30 cellular contexts compared by ENCODE assay signal in the genomic region with DNA sequence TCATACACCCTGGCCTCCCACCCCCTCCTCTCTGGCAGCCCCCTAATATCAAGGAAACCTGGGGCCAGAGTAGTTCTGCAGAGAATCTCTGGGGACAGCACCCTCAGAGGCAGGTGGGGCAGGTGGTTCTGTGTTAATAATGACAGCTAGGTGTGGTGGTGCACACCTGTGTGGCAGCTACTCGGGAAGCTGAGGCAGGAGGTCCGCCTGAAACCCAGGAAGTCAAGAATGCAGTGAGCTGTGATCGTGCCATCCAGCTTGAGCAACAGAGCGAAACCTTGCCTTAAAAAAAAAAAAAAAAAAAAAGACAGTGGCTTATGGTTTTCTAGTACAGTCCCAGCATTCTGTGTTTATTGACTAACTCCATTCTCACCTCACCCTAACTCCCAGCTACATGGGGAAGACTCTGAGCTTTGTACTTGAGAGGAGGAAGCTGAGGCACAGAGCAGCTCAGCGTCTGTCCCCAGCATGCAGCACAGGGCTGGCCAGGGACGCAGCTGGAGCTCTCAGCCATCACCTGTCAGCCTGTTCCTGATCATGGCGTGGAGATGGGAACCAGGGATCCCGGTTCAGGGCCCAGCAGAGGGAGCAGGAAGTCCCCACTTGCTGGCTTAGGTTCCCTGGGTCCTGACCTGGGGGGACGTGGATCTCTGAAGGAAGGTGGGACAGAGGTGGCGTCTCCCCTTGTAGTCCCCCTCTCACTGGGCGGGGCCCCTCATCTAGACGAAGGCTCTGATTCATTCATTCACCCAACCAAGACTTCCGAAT. TPM values are rescaled to one million over a fixed set of nuclear protein-coding genes. Genes with fewer than 3 reads are reported as not detected.
DNase-seq lines count a peak whose midpoint lies in the region; ATAC-seq, FAIRE-seq and TF ChIP-seq lines count a peak whose summit lies in the region.
"Had no signal": no experiment of that assay in that cellular context is flagged by ENCODE, and none has a peak within 500 bp of the region (broad histone marks: within the 10 kb centered on the region; RNA-seq: fewer than 3 reads in every experiment).

No MANE protein-coding gene starts in this region.

- H3K79me2 ChIP-seq in GM12878 (ENCODE audit: control insufficient read depth, insufficient read depth, low read length): no peaks in the 10 kb centered on the region

- TF ChIP-seq CTCF in GM12878 (IDR thresholded peaks at IDR 0.05 in 2 of 3, conservative IDR thresholded peaks at IDR 0.05 in 1 of 3; ENCODE audit: control insufficient read depth in 2 of 3, extremely low read depth in 1 of 3, insufficient read depth in 1 of 3, low read depth in 3 of 3, low read length in 3 of 3) (no peak), psoas muscle (IDR thresholded peaks at IDR 0.05) (no peak)

- in situ Hi-C loops in GM12878 (cut with MboI): no loop called here

- no peak overlapping the region for H2AFZ ChIP-seq in GM12878 (ENCODE audit: control insufficient read depth, low read depth, low read length)

- RAD21 ChIA-PET in GM12878 (lab: Charles Lee; ENCODE audit: unreplicated experiment): no interaction called here

- H3K9ac ChIP-seq in BLaER1 (no peak overlapping the region), GM12878 (ENCODE audit: control insufficient read depth, insufficient read depth, low read length) (no peak overlapping the region)

- H3K27ac Mint-ChIP-seq in naive B cell: peak overlapping the region in 2 of 6 donors; percentile 6 to 51
- H3K27ac Mint-ChIP-seq: activated naive CD4-positive, alpha-beta T cell treated with anti-CD3 and anti-CD28 coated beads, Interleukin-2, amount 10 ng/mL, durations not matched to agents 7 days and 5 days; activated T-helper 17 cell treated with anti-CD3 and anti-CD28 coated beads, Interleukin-2, amount 50 U/mL, for 72 hours; nephron progenitor cell; stimulated activated naive CD8-positive, alpha-beta T cell treated with anti-CD3 and anti-CD28 coated beads, Interleukin-15, Interleukin-2, amounts not matched to agents 100 ng/mL and 50 ng/mL, for 24 hours had no signal

- ATAC-seq in GM12878 (no peak), naive B cell (ENCODE audit: low read depth in 2 of 2) (peak in 1 of 2 donors; percentile 55), psoas muscle (no peak), GM18520 (IDR thresholded peaks at IDR 0.05; ENCODE audit: unreplicated experiment) (no peak)
- ATAC-seq: activated T-helper 17 cell treated with anti-CD3 and anti-CD28 coated beads, Interleukin-2, amount 50 U/mL, for 72 hours; body of pancreas; heart left ventricle; mucosa of descending colon had no signal

- peak overlapping the region in 6 of 8 donors; percentile 18 to 84 (median 50) for H3K4me3 Mint-ChIP-seq in naive B cell
- H3K4me3 Mint-ChIP-seq: activated naive CD4-positive, alpha-beta T cell treated with anti-CD3 and anti-CD28 coated beads, Interleukin-2, amount 10 ng/mL, durations not matched to agents 7 days and 5 days; activated T-helper 17 cell treated with anti-CD3 and anti-CD28 coated beads, Interleukin-2, amount 50 U/mL, for 72 hours; central memory CD8-positive, alpha-beta T cell; nephron progenitor cell; stimulated activated naive CD8-positive, alpha-beta T cell treated with anti-CD3 and anti-CD28 coated beads, Interleukin-15, Interleukin-2, amounts not matched to agents 100 ng/mL and 50 ng/mL, for 24 hours had no signal

- no peak overlapping the region for H3K27ac ChIP-seq in BLaER1
- H3K27ac ChIP-seq in GM12878 (ENCODE audit: control insufficient read depth, insufficient read depth): no peak overlapping the region
- H3K27ac ChIP-seq in psoas muscle: no peak overlapping the region
- H3K27ac ChIP-seq: body of pancreas, heart left ventricle, ovary, Peyer's patch, right atrium auricular region, thoracic aorta had no signal

- no TSS peak for BruUV-seq in GM12878 (replicated peaks; lab: Mats Ljungman, UMichigan)

- H3K4me1 ChIP-seq in BLaER1 (peaks cover 54% of the 10 kb centered on the region), GM12878 (ENCODE audit: control insufficient read depth, insufficient read depth, low read length) (peaks cover 9% of the 10 kb centered on the region), psoas muscle (peaks cover 31% of the 10 kb centered on the region)
- H3K4me1 ChIP-seq: right atrium auricular region had no signal

- TF ChIP-seq EP300 in GM12878 (IDR thresholded peaks at IDR 0.05; ENCODE audit: borderline replicate concordance in 1 of 2, control insufficient read depth in 1 of 2, low read depth in 2 of 2, low read length in 2 of 2): no peak

- no peak for DNase-seq in HEK293T (ENCODE audit: extremely low spot score)
- DNase-seq in GM12878 (ENCODE audit: low read depth, low spot score): no peak
- no peak for DNase-seq in naive B cell
- DNase-seq in psoas muscle: no peak
- DNase-seq in AG08395 (ENCODE audit: low spot score): no peak
- DNase-seq: activated naive CD4-positive, alpha-beta T cell treated with anti-CD3 and anti-CD28 coated beads, Interleukin-2, amount 10 ng/mL, durations not matched to agents 7 days and 5 days; body of pancreas; foreskin melanocyte; GDM1; heart left ventricle; IMR-90; kidney; mucosa of descending colon; NCI-H2081; NCI-H226; NCI-H526 treated with DMSO at 0.1 percent for 48 hours; nephron progenitor cell; ovary; SIG-M5; stimulated activated CD4-positive, alpha-beta T cell treated with anti-CD3 and anti-CD28 coated beads, Interleukin-1b, Interleukin-23, amount 100 ng/mL, for 48 hours had no signal

- no peaks in the 10 kb centered on the region for H3K36me3 ChIP-seq in BLaER1
- no peaks in the 10 kb centered on the region for H3K36me3 ChIP-seq in GM12878 (ENCODE audit: control insufficient read depth in 2 of 2, insufficient read depth in 2 of 2, low read length in 1 of 2)
- H3K36me3 ChIP-seq in psoas muscle (ENCODE audit: insufficient read depth in 1 of 2, low read depth in 1 of 2): no peaks in the 10 kb centered on the region
- H3K36me3 ChIP-seq: heart left ventricle, ovary, Peyer's patch, right atrium auricular region, thoracic aorta had no signal

- FAIRE-seq in GM12878 (lab: Jason Lieb, UNC): peak; percentile 27
- FAIRE-seq: endometrium, kidney had no signal

- H3K9me3 ChIP-seq in BLaER1 (no peaks in the 10 kb centered on the region), GM12878 (replicated peaks; ENCODE audit: control insufficient read depth, insufficient read depth, low read length) (no peaks in the 10 kb centered on the region), psoas muscle (no peaks in the 10 kb centered on the region)
- H3K9me3 ChIP-seq: body of pancreas, heart left ventricle, mucosa of descending colon, ovary, Peyer's patch, right atrium auricular region, thoracic aorta had no signal

- H3K36me3 Mint-ChIP-seq in naive B cell: peaks cover 0 to 6% of the 10 kb centered on the region in 2 donors
- H3K36me3 Mint-ChIP-seq: activated naive CD4-positive, alpha-beta T cell treated with anti-CD3 and anti-CD28 coated beads, Interleukin-2, amount 10 ng/mL, durations not matched to agents 7 days and 5 days had no signal

- H3K4me2 ChIP-seq in BLaER1: peak overlapping the region; percentile 63
- H3K4me2 ChIP-seq in GM12878 (ENCODE audit: control insufficient read depth, insufficient read depth): no peak overlapping the region
- H3K4me2 ChIP-seq: smooth muscle cell had no signal

- H3K27me3 ChIP-seq in BLaER1: peaks cover 63% of the 10 kb centered on the region
- peaks cover 3 to 4% of the 10 kb centered on the region in 2 experiments; a peak in 2 of 4 replicates for H3K27me3 ChIP-seq in GM12878 (replicated peaks in 1 of 2; ENCODE audit: control insufficient read depth in 2 of 2, insufficient read depth in 2 of 2, low read length in 1 of 2)
- H3K27me3 ChIP-seq in psoas muscle (ENCODE audit: insufficient read depth in 3 of 3, low read length in 2 of 3): no peaks in the 10 kb centered on the region
- H3K27me3 ChIP-seq: body of pancreas, ovary, Peyer's patch, right atrium auricular region had no signal

- intact Hi-C loops in GM12878 (cut with micrococcal nuclease; ENCODE audit: unreplicated experiment) (no loop called here), psoas muscle (cut with DNase I) (no loop called here)

- WGBS in GM12878 (ENCODE audit: insufficient coverage, insufficient replicate concordance, low lambda C conversion rate, missing lambda C conversion rate): 25% methylated on average over 13 of the region's 13 CpGs
- 73 to 75% (median 74%) methylated on average over 12 to 13 of the region's 13 CpGs for WGBS in psoas muscle, 3 donors

- POLR2A ChIA-PET in HEK293T (lab: Yijun Ruan, JAX) (interaction anchor here (1.2 to 1.4 kb wide), 3 partner anchors 10 to 41 kb away, joined by 3 to 5 read pairs (median 4); no protein-coding TSS in a partner anchor), GM12878 (lab: Charles Lee) (no interaction called here)

- H3K4me3 ChIP-seq in BLaER1 (no peak overlapping the region), GM12878 (no peak overlapping the region), psoas muscle (no peak overlapping the region)
- H3K4me3 ChIP-seq: body of pancreas, heart left ventricle, mucosa of descending colon, ovary, Peyer's patch, right atrium auricular region, smooth muscle cell, thoracic aorta had no signal

- H3K27me3 Mint-ChIP-seq in naive B cell: no peaks in the 10 kb centered on the region
- H3K27me3 Mint-ChIP-seq: activated T-helper 17 cell treated with anti-CD3 and anti-CD28 coated beads, Interleukin-2, amount 50 U/mL, for 72 hours had no signal

- peaks cover 41 to 78% (median 55%) of the 10 kb centered on the region in 3 donors for H3K4me1 Mint-ChIP-seq in naive B cell

- SMC1A ChIA-PET in GM12878 (lab: Charles Lee; ENCODE audit: uncharacterized antibody, unreplicated experiment): no interaction called here

- CTCF ChIA-PET in HEK293T (lab: Yijun Ruan, JAX) (interaction anchor here (0.6 kb wide), 1 partner anchor 153 kb away, joined by 7 read pairs; no protein-coding TSS in a partner anchor), GM12878 (lab: Yijun Ruan, JAX) (interaction anchor here (1.0 kb wide), 1 partner anchor 94 kb away, joined by 3 read pairs; the partner anchor contains the start of gene MC1R)

- TF ChIP-seq POLR2A in GM12878 (IDR thresholded peaks at IDR 0.05; ENCODE audit: low read depth, low read length): no peak

- H4K20me1 ChIP-seq in BLaER1 (peaks cover 70% of the 10 kb centered on the region), GM12878 (ENCODE audit: control insufficient read depth, insufficient read depth) (no peaks in the 10 kb centered on the region)

- TF ChIP-seq RAD21 in GM12878 (IDR thresholded peaks at IDR 0.05; ENCODE audit: insufficient read depth, low read depth, low read length): no peak

- H3K9me3 Mint-ChIP-seq in naive B cell: no peaks in the 10 kb centered on the region
- H3K9me3 Mint-ChIP-seq: activated naive CD4-positive, alpha-beta T cell treated with anti-CD3 and anti-CD28 coated beads, Interleukin-2, amount 10 ng/mL, durations not matched to agents 7 days and 5 days; activated T-helper 17 cell treated with anti-CD3 and anti-CD28 coated beads, Interleukin-2, amount 50 U/mL, for 72 hours; central memory CD8-positive, alpha-beta T cell; nephron progenitor cell; stimulated activated naive CD8-positive, alpha-beta T cell treated with anti-CD3 and anti-CD28 coated beads, Interleukin-15, Interleukin-2, amounts not matched to agents 100 ng/mL and 50 ng/mL, for 24 hours had no signal

RNA-seq across cellular contexts. Expression of gene DBNDD1, which starts 6.1 kb away (rescaled TPM):
- total RNA-seq in GM12878 (2013; cell fraction: nucleolus; rRNA removed): 3.7 and 4.0 TPM in 2 replicates
- 0.45 and 0.54 TPM in 2 replicates for total RNA-seq in GM12878 (2014; rRNA removed)
- 0.63 and 0.92 TPM in 2 replicates for total RNA-seq in GM12878 (2014; rRNA removed; fragmentation: Illumina TruSeq; extraction: Trizol)
- 1.3 and 1.5 TPM in 2 replicates for total RNA-seq in GM12878 (2021)
- polyA plus RNA-seq in GM12878 (2011; ENCODE audit: low read depth): 2.5 TPM
- polyA plus RNA-seq in GM12878 (2011; rRNA removed): 2.8 and 4.6 TPM in 2 replicates
- 9.2 and 9.6 TPM in 2 replicates for polyA plus RNA-seq in GM12878 (2011; cell fraction: cytosol; rRNA removed)
- polyA plus RNA-seq in GM12878 (2011; cell fraction: nucleus; rRNA removed): 5.9 and 10.9 TPM in 2 replicates
- 2.4 and 3.7 TPM in 2 replicates for polyA plus RNA-seq in GM12878 (2012)
- 0.70 and 0.91 TPM in 2 replicates for polyA plus RNA-seq in GM12878 (2014; fragmentation: Illumina TruSeq; extraction: Trizol)
- under 1 TPM; 0.06 to 0.09 TPM for polyA plus RNA-seq in GM12878 (2014; fragmentation: Nextera tagmentation; extraction: Ambion mirVana)
- polyA plus RNA-seq in GM12878 (2014; rRNA removed): 1.4 and 2.4 TPM in 2 replicates
- under 1 TPM; 0.28 to 0.48 TPM for polyA plus RNA-seq in GM12878 (2016; fragmentation: Nextera tagmentation; extraction: Ambion mirVana)
- polyA minus RNA-seq in GM12878 (2011; rRNA and poly(A)+ RNA removed): 2.0 and 7.6 TPM in 2 replicates
- polyA minus RNA-seq in GM12878 (2011; cell fraction: cytosol; rRNA and poly(A)+ RNA removed): 2.8 TPM in 2 replicates
- 2.4 and 2.6 TPM in 2 replicates for polyA minus RNA-seq in GM12878 (2011; cell fraction: nucleus; rRNA and poly(A)+ RNA removed)
- polyA plus RNA-seq in naive B cell (ENCODE audit: low read depth in 6 of 6): 100 to 1,000 TPM in 2 of 6 donors, 10 to 100 TPM in 4; 48.9 to 149 (median 68.5) TPM
- total RNA-seq in psoas muscle: 10 to 100 TPM; 14.7 to 37.8 (median 20.6) TPM
- polyA plus RNA-seq in psoas muscle: 10 to 100 TPM; 14.1 to 25.4 (median 17.0) TPM
